Comparison of ENCODE assay signal across 14 cellular contexts in genomic region chr10:69653561-69653960, GRCh38. TPM values are rescaled to one million over a fixed set of nuclear protein-coding genes. Genes with fewer than 3 reads are reported as not detected.
A peak's percentile ranks its signal among the peaks of the same experiment; 100 is the strongest.
DNase-seq lines count a peak whose midpoint lies in the region; TF ChIP-seq lines count a peak whose summit lies in the region.
"Had no signal": no experiment of that assay in that cellular context is flagged by ENCODE, and none has a peak within 500 bp of the region (broad histone marks: within the 10 kb centered on the region; RNA-seq: fewer than 3 reads in every experiment).

No MANE protein-coding gene starts in this region.

- H3K36me3 Mint-ChIP-seq in chondrocyte (ENCODE audit: low read depth) (no peaks in the 10 kb centered on the region), neural crest cell (ENCODE audit: low read depth) (no peaks in the 10 kb centered on the region)
- H3K36me3 Mint-ChIP-seq: CD8-positive, alpha-beta T cell had no signal

- H3K27me3 Mint-ChIP-seq in chondrocyte (ENCODE audit: low read depth), result peaks cover 1% of the 10 kb centered on the region
- H3K27me3 Mint-ChIP-seq in neural crest cell (ENCODE audit: low read depth), result no peaks in the 10 kb centered on the region

- intact Hi-C loops in posterior vena cava (cut with DNase I), result no loop called here

- H3K27ac Mint-ChIP-seq in chondrocyte (ENCODE audit: unreplicated experiment), result no peak overlapping the region
- H3K27ac Mint-ChIP-seq in neural crest cell (ENCODE audit: unreplicated experiment), result peak overlapping the region; percentile 19
- H3K27ac Mint-ChIP-seq: B cell; CD8-positive, alpha-beta T cell; IgD-negative memory B cell had no signal

- DNase-seq in chondrocyte (ENCODE audit: low spot score), result peak; percentile 72
- no peak for DNase-seq in neural crest cell (ENCODE audit: low read depth, low spot score)
- DNase-seq in posterior vena cava (ENCODE audit: low spot score), result peak; percentile 55
- DNase-seq in NCI-H446 treated with DMSO at 0.1 percent for 48 hours (lab: John Stamatoyannopoulos, UW), result no peak
- no peak for DNase-seq in ureter (ENCODE audit: low spot score)
- DNase-seq in activated CD4-positive, alpha-beta T cell treated with anti-CD3 and anti-CD28 coated beads for 1 hour, result no peak
- DNase-seq in SKM-1 treated with dmso at 0.1 percent for 144 hours (lab: John Stamatoyannopoulos, UW; ENCODE audit: unreplicated experiment), result no peak
- DNase-seq: Calu3; CD8-positive, alpha-beta T cell; DMS79 treated with DMSO at 0.1 percent for 48 hours; GF-D8; HCEC 1CT had no signal

- TF ChIP-seq CTCF in chondrocyte (IDR thresholded peaks at IDR 0.05) (no peak), neural crest cell (conservative IDR thresholded peaks at IDR 0.05) (no peak)

- H3K9me3 Mint-ChIP-seq in chondrocyte (ENCODE audit: low read depth) (no peaks in the 10 kb centered on the region), neural crest cell (no peaks in the 10 kb centered on the region)
- H3K9me3 Mint-ChIP-seq: CD8-positive, alpha-beta T cell had no signal

- H3K4me1 Mint-ChIP-seq in chondrocyte (ENCODE audit: low read depth), result peaks cover 15% of the 10 kb centered on the region
- peaks cover 26% of the 10 kb centered on the region for H3K4me1 Mint-ChIP-seq in neural crest cell
- H3K4me1 Mint-ChIP-seq: B cell, IgD-negative memory B cell had no signal

- no peak overlapping the region for H3K4me3 Mint-ChIP-seq in chondrocyte (ENCODE audit: unreplicated experiment)
- no peak overlapping the region for H3K4me3 Mint-ChIP-seq in neural crest cell
- H3K4me3 Mint-ChIP-seq: B cell; CD8-positive, alpha-beta T cell had no signal

RNA-seq across cellular contexts. Expression of gene FAM241B, which starts 23.5 kb away (rescaled TPM):
- total RNA-seq in chondrocyte (5.0 to 13.7 TPM (median 9.7 TPM) in 3 replicates), neural crest cell (11.6 and 12.5 TPM in 2 replicates), posterior vena cava (1 to 10 TPM; 2.2 to 3.1 TPM), ureter (5.6 TPM)

Comparison
In these comparisons a context has a peak if more than half of its experiments do, and no peak if none do; other contexts are left out.
1. DNase-seq: peak in chondrocyte (single experiment) and posterior vena cava (single experiment); none in neural crest cell (single experiment), NCI-H446 treated with DMSO at 0.1 percent for 48 hours (single experiment), ureter (single experiment), activated CD4-positive, alpha-beta T cell treated with anti-CD3 and anti-CD28 coated beads for 1 hour (single experiment) and SKM-1 treated with dmso at 0.1 percent for 144 hours (single experiment).